In the genomic region with DNA sequence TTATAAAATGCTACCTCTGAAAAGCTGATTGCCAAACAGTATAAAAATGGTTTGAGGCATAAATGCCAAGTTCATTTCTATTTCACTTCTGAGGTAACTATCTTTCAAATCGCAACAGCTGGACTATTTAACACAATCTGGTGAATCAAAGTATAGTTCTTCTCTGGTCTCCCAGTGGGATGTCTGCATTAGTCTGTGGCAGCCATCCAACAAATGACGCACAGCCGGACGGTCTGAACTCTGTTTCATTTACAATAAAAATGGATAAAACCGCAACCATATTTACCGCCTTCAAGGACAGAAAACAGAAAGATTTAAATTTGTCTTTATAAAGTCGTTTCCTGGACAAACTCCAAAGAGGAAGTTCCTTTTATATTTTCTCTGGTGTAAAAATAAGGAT, we compare ENCODE assay signal across 10 cellular contexts. TPM values are rescaled to one million over a fixed set of nuclear protein-coding genes. Genes with fewer than 3 reads are reported as not detected.
DNase-seq lines count a peak whose midpoint lies in the region; ATAC-seq and TF ChIP-seq lines count a peak whose summit lies in the region.
"Had no signal": no experiment of that assay in that cellular context is flagged by ENCODE, and none has a peak within 500 bp of the region (broad histone marks: within the 10 kb centered on the region; RNA-seq: fewer than 3 reads in every experiment).

No MANE protein-coding gene starts in this region.

- in situ Hi-C loops in transverse colon (cut with MboI; ENCODE audit: low pct_ligation_motif_present in 1 of 4, low pct_unique_long_range_greater_than_20kb in 1 of 4, low sequenced_read_pairs in 3 of 4), result no loop called here

- DNase-seq in NOMO-1 treated with DMSO at 0.1 percent for 48 hours (lab: John Stamatoyannopoulos, UW; ENCODE audit: unreplicated experiment), result peak; percentile 31
- DNase-seq in NOMO-1 treated with dmso at 0.1 percent for 144 hours (lab: John Stamatoyannopoulos, UW; ENCODE audit: unreplicated experiment), result no peak
- peak; percentile 82 for DNase-seq in RWPE2 (ENCODE audit: low spot score)
- DNase-seq in fibroblast of villous mesenchyme (ENCODE audit: low read depth), result peak; percentile 88
- peak; percentile 67 for DNase-seq in transverse colon
- DNase-seq in OCI-M1 (lab: John Stamatoyannopoulos, UW), result no peak
- DNase-seq: H9 had no signal

- H3K27ac ChIP-seq in RWPE2 (ENCODE audit: poor library complexity, severe bottlenecking), result peak overlapping the region; percentile 32
- no peak overlapping the region for H3K27ac ChIP-seq in transverse colon
- H3K27ac ChIP-seq: A549 had no signal

- H3K36me3 ChIP-seq in RWPE2 (ENCODE audit: low read depth), result peaks cover 20% of the 10 kb centered on the region
- H3K36me3 ChIP-seq in transverse colon, result no peaks in the 10 kb centered on the region

- intact Hi-C loops in transverse colon (cut with DNase I; ENCODE audit: low total_unique reads), result no loop called here

- TF ChIP-seq EP300 in transverse colon (IDR thresholded peaks at IDR 0.05; ENCODE audit: low read depth), result no peak

- H3K4me1 ChIP-seq in RWPE2 (ENCODE audit: insufficient read depth, poor library complexity, severe bottlenecking) (peaks cover 32% of the 10 kb centered on the region), transverse colon (peaks cover 0 to 10% (median 4%) of the 10 kb centered on the region in 4 donors)

- no peak overlapping the region for H3K4me3 ChIP-seq in RWPE2 (ENCODE audit: severe bottlenecking)
- no peak overlapping the region for H3K4me3 ChIP-seq in fibroblast of villous mesenchyme (ENCODE audit: low read depth, low read length)
- no peak overlapping the region for H3K4me3 ChIP-seq in transverse colon
- H3K4me3 ChIP-seq: A549 had no signal

- no peak for TF ChIP-seq POLR2A in transverse colon (IDR thresholded peaks at IDR 0.05)

- H3K27me3 ChIP-seq in RWPE2 (ENCODE audit: insufficient read depth, poor library complexity, severe bottlenecking), result no peaks in the 10 kb centered on the region
- H3K27me3 ChIP-seq in transverse colon, result no peaks in the 10 kb centered on the region

- 8 to 10% methylated on average over 7 of the region's 7 CpGs for WGBS in transverse colon (ENCODE audit: low coverage in 1 of 2), 2 donors

- peak; percentile 64 for ATAC-seq in RWPE2 (ENCODE audit: low read depth)
- no peak for ATAC-seq in GM21367 (IDR thresholded peaks at IDR 0.05; ENCODE audit: unreplicated experiment)
- ATAC-seq in HG02870 (IDR thresholded peaks at IDR 0.05; ENCODE audit: unreplicated experiment), result no peak
- ATAC-seq: A549 had no signal

- no peak for TF ChIP-seq CTCF in RWPE2 (IDR thresholded peaks at IDR 0.05; ENCODE audit: poor library complexity, severe bottlenecking)
- no peak for TF ChIP-seq CTCF in fibroblast of villous mesenchyme (IDR thresholded peaks at IDR 0.05; ENCODE audit: insufficient read depth, low read depth, low read length)
- TF ChIP-seq CTCF in transverse colon (IDR thresholded peaks at IDR 0.05), result no peak

- H3K9me3 ChIP-seq in RWPE2 (ENCODE audit: severe bottlenecking), result no peaks in the 10 kb centered on the region
- no peaks in the 10 kb centered on the region for H3K9me3 ChIP-seq in transverse colon
- H3K9me3 ChIP-seq: A549 had no signal

RNA-seq across cellular contexts. Expression of gene ENO4, which starts 41.9 kb away (rescaled TPM):
- under 0.01 TPM in 1 of 2 replicates, not detected in the other for total RNA-seq in fibroblast of villous mesenchyme
- under 1 TPM in 2 of 4 donors, not detected in 2; 0.27 to 0.40 TPM for total RNA-seq in transverse colon

Comparison
In these comparisons a context has a peak if more than half of its experiments do, and no peak if none do; other contexts are left out.
1. DNase-seq: peak in NOMO-1 treated with DMSO at 0.1 percent for 48 hours (single experiment), RWPE2 (single experiment), fibroblast of villous mesenchyme (single experiment) and transverse colon (single experiment); none in NOMO-1 treated with dmso at 0.1 percent for 144 hours (single experiment) and OCI-M1 (single experiment).